ENCODE assay signal across 18 cellular contexts in genomic region chr17:73835605-73836004, GRCh38.
A peak's percentile ranks its signal among the peaks of the same experiment; 100 is the strongest.
DNase-seq lines count a peak whose midpoint lies in the region; ATAC-seq and TF ChIP-seq lines count a peak whose summit lies in the region.
"Had no signal": no experiment of that assay in that cellular context is flagged by ENCODE, and none has a peak within 500 bp of the region (broad histone marks: within the 10 kb centered on the region; RNA-seq: fewer than 3 reads in every experiment).

No MANE protein-coding gene starts in this region.

- no peak overlapping the region for H3K9ac ChIP-seq in PC-3 (ENCODE audit: low read length)
- H3K9ac ChIP-seq: BLaER1 had no signal

- no peak overlapping the region for H2AFZ ChIP-seq in PC-3 (ENCODE audit: low read length)
- H2AFZ ChIP-seq: GM23338 had no signal

- peaks cover 15% of the 10 kb centered on the region for H3K9me3 Mint-ChIP-seq in activated CD4-positive, alpha-beta T cell treated with anti-CD3 and anti-CD28 coated beads for 36 hours (ENCODE audit: low read depth)
- H3K9me3 Mint-ChIP-seq in stimulated activated naive CD8-positive, alpha-beta T cell treated with anti-CD3 and anti-CD28 coated beads, Interleukin-15, amount 100 ng/mL, for 72 hours = peaks cover 7 to 16% of the 10 kb centered on the region in 2 donors
- H3K9me3 Mint-ChIP-seq in activated T-helper 17 cell treated with anti-CD3 and anti-CD28 coated beads, Interleukin-2, amount 50 U/mL, for 72 hours = peaks cover 5% of the 10 kb centered on the region

- intact Hi-C loops in activated CD4-positive, alpha-beta T cell treated with anti-CD3 and anti-CD28 coated beads for 36 hours (cut with DNase I, micrococcal nuclease) = no loop called here
- intact Hi-C loops in PC-3 (cut with micrococcal nuclease) = no loop called here

- H3K27ac ChIP-seq in PC-3 (ENCODE audit: low read length) = no peak overlapping the region
- H3K27ac ChIP-seq: BLaER1 had no signal

- no peak for DNase-seq in activated CD4-positive, alpha-beta T cell treated with anti-CD3 and anti-CD28 coated beads for 36 hours
- no peak for DNase-seq in activated CD4-positive, alpha-beta T cell treated with anti-CD3 and anti-CD28 coated beads, Interleukin-2, amount 50 U/mL, for 48 hours
- no peak for DNase-seq in stimulated activated naive CD8-positive, alpha-beta T cell treated with anti-CD3 and anti-CD28 coated beads, Interleukin-15, amount 100 ng/mL, for 72 hours
- no peak for DNase-seq in stimulated activated naive CD8-positive, alpha-beta T cell treated with anti-CD3 and anti-CD28 coated beads, Interleukin-15, Interleukin-2, amounts not matched to agents 100 U/mL and 50 U/mL, for 24 hours
- DNase-seq in PC-3 (no peak), NOMO-1 (lab: John Stamatoyannopoulos, UW; ENCODE audit: unreplicated experiment in 2 of 2) (no peak)
- DNase-seq: DMS 273 treated with DMSO at 0.1 percent for 48 hours, GDM1, NCI-H1417 treated with DMSO at 0.1 percent for 48 hours, NCI-H1930, NCI-H2171, NCI-H774 had no signal

- H3K27me3 Mint-ChIP-seq in activated CD4-positive, alpha-beta T cell treated with anti-CD3 and anti-CD28 coated beads for 36 hours = no peaks in the 10 kb centered on the region
- H3K27me3 Mint-ChIP-seq in stimulated activated naive CD8-positive, alpha-beta T cell treated with anti-CD3 and anti-CD28 coated beads, Interleukin-15, amount 100 ng/mL, for 72 hours = no peaks in the 10 kb centered on the region
- no peaks in the 10 kb centered on the region for H3K27me3 Mint-ChIP-seq in activated T-helper 17 cell treated with anti-CD3 and anti-CD28 coated beads, Interleukin-2, amount 50 U/mL, for 72 hours

- H3K4me3 Mint-ChIP-seq in activated CD4-positive, alpha-beta T cell treated with anti-CD3 and anti-CD28 coated beads for 36 hours = no peak overlapping the region
- peak overlapping the region in 1 of 2 donors; percentile 54 for H3K4me3 Mint-ChIP-seq in stimulated activated naive CD8-positive, alpha-beta T cell treated with anti-CD3 and anti-CD28 coated beads, Interleukin-15, amount 100 ng/mL, for 72 hours
- H3K4me3 Mint-ChIP-seq in activated T-helper 17 cell treated with anti-CD3 and anti-CD28 coated beads, Interleukin-2, amount 50 U/mL, for 72 hours = peak overlapping the region; percentile 51
- H3K4me3 Mint-ChIP-seq: GM23338 had no signal

- ATAC-seq in activated CD4-positive, alpha-beta T cell treated with anti-CD3 and anti-CD28 coated beads for 36 hours = peak; percentile 55
- peak; percentile 33 for ATAC-seq in stimulated activated naive CD8-positive, alpha-beta T cell treated with anti-CD3 and anti-CD28 coated beads, Interleukin-15, amount 100 ng/mL, for 72 hours
- no peak for ATAC-seq in stimulated activated naive CD8-positive, alpha-beta T cell treated with anti-CD3 and anti-CD28 coated beads, Interleukin-15, Interleukin-2, amounts not matched to agents 100 U/mL and 50 U/mL, for 24 hours
- ATAC-seq in activated T-helper 17 cell treated with anti-CD3 and anti-CD28 coated beads, Interleukin-2, amount 50 U/mL, for 72 hours (replicated peaks) = peak; percentile 62
- ATAC-seq in PC-3 (no peak), GM18498 (IDR thresholded peaks at IDR 0.05; ENCODE audit: unreplicated experiment) (no peak)
- ATAC-seq: GM23338, HCT116, Panc1 had no signal

- H3K4me2 ChIP-seq in PC-3 (ENCODE audit: low read length) = no peak overlapping the region
- H3K4me2 ChIP-seq: BLaER1, GM23338 had no signal

- peak overlapping the region; percentile 48 for H3K27ac Mint-ChIP-seq in activated CD4-positive, alpha-beta T cell treated with anti-CD3 and anti-CD28 coated beads for 36 hours
- no peak overlapping the region for H3K27ac Mint-ChIP-seq in stimulated activated naive CD8-positive, alpha-beta T cell treated with anti-CD3 and anti-CD28 coated beads, Interleukin-15, amount 100 ng/mL, for 72 hours
- H3K27ac Mint-ChIP-seq in activated T-helper 17 cell treated with anti-CD3 and anti-CD28 coated beads, Interleukin-2, amount 50 U/mL, for 72 hours = peak overlapping the region; percentile 48
- H3K27ac Mint-ChIP-seq: GM23338 had no signal

- H3K4me1 Mint-ChIP-seq in activated CD4-positive, alpha-beta T cell treated with anti-CD3 and anti-CD28 coated beads for 36 hours = peaks cover 40% of the 10 kb centered on the region
- H3K4me1 Mint-ChIP-seq in stimulated activated naive CD8-positive, alpha-beta T cell treated with anti-CD3 and anti-CD28 coated beads, Interleukin-15, amount 100 ng/mL, for 72 hours = peaks cover 20% of the 10 kb centered on the region
- peaks cover 25% of the 10 kb centered on the region for H3K4me1 Mint-ChIP-seq in activated T-helper 17 cell treated with anti-CD3 and anti-CD28 coated beads, Interleukin-2, amount 50 U/mL, for 72 hours
- H3K4me1 Mint-ChIP-seq: GM23338 had no signal

- H3K79me2 ChIP-seq in PC-3 (ENCODE audit: low read length) = no peaks in the 10 kb centered on the region

- BruUV-seq in PC-3 (replicated peaks; lab: Mats Ljungman, UMichigan) = no TSS peak

- H3K36me3 Mint-ChIP-seq in activated CD4-positive, alpha-beta T cell treated with anti-CD3 and anti-CD28 coated beads for 36 hours (ENCODE audit: low read depth) = peaks cover 7% of the 10 kb centered on the region
- no peaks in the 10 kb centered on the region for H3K36me3 Mint-ChIP-seq in activated T-helper 17 cell treated with anti-CD3 and anti-CD28 coated beads, Interleukin-2, amount 50 U/mL, for 72 hours (ENCODE audit: low read depth)

- POLR2A ChIA-PET in activated CD4-positive, alpha-beta T cell treated with anti-CD3 and anti-CD28 coated beads for 36 hours (lab: Charles Lee) = no interaction called here
- POLR2A ChIA-PET in PC-3 (lab: Charles Lee; ENCODE audit: unreplicated experiment) = no interaction called here

- CTCF ChIA-PET in activated CD4-positive, alpha-beta T cell treated with anti-CD3 and anti-CD28 coated beads for 36 hours (lab: Charles Lee) = interaction anchor here (0.6 kb wide), 2 partner anchors 12 to 596 kb away, joined by 3 read pairs; partner anchors contain the start of gene GPRC5C
- CTCF ChIA-PET in PC-3 (lab: Charles Lee) = no interaction called here

- no peak overlapping the region for H3K4me3 ChIP-seq in PC-3 (ENCODE audit: low read length)
- H3K4me3 ChIP-seq: BLaER1, GM23338 had no signal

- no peaks in the 10 kb centered on the region for H3K9me3 ChIP-seq in PC-3 (ENCODE audit: low read length)

- no peak for TF ChIP-seq CTCF in PC-3 (conservative IDR thresholded peaks at IDR 0.05; ENCODE audit: low read depth, low read length)

- H4K20me1 ChIP-seq in PC-3 (ENCODE audit: low read length) = no peaks in the 10 kb centered on the region
- H4K20me1 ChIP-seq: BLaER1 had no signal

- H3F3A ChIP-seq in PC-3 (ENCODE audit: low read length, unreplicated experiment) = no peaks in the 10 kb centered on the region

- no peaks in the 10 kb centered on the region for H3K4me1 ChIP-seq in PC-3 (ENCODE audit: insufficient read depth, low read length)

- no peaks in the 10 kb centered on the region for H3K9me2 ChIP-seq in PC-3 (replicated peaks; ENCODE audit: low read length)

- no peaks in the 10 kb centered on the region for H3K36me3 ChIP-seq in PC-3 (ENCODE audit: low read depth, low read length)
- H3K36me3 ChIP-seq: BLaER1 had no signal

- peaks cover 50% of the 10 kb centered on the region for H3K27me3 ChIP-seq in PC-3 (ENCODE audit: low read length)

Comparison
In these comparisons a context has a peak if more than half of its experiments do, and no peak if none do; other contexts are left out.
1. ATAC-seq: peak in activated CD4-positive, alpha-beta T cell treated with anti-CD3 and anti-CD28 coated beads for 36 hours (single experiment), stimulated activated naive CD8-positive, alpha-beta T cell treated with anti-CD3 and anti-CD28 coated beads, Interleukin-15, amount 100 ng/mL, for 72 hours (single experiment) and activated T-helper 17 cell treated with anti-CD3 and anti-CD28 coated beads, Interleukin-2, amount 50 U/mL, for 72 hours (single experiment); none in stimulated activated naive CD8-positive, alpha-beta T cell treated with anti-CD3 and anti-CD28 coated beads, Interleukin-15, Interleukin-2, amounts not matched to agents 100 U/mL and 50 U/mL, for 24 hours (single experiment), PC-3 (single experiment) and GM18498 (single experiment).
2. H3K27ac Mint-ChIP-seq: peak in activated CD4-positive, alpha-beta T cell treated with anti-CD3 and anti-CD28 coated beads for 36 hours (single experiment) and activated T-helper 17 cell treated with anti-CD3 and anti-CD28 coated beads, Interleukin-2, amount 50 U/mL, for 72 hours (single experiment); none in stimulated activated naive CD8-positive, alpha-beta T cell treated with anti-CD3 and anti-CD28 coated beads, Interleukin-15, amount 100 ng/mL, for 72 hours (0 of 2).